1 cellular context compared by ENCODE assay signal in the genomic region with DNA sequence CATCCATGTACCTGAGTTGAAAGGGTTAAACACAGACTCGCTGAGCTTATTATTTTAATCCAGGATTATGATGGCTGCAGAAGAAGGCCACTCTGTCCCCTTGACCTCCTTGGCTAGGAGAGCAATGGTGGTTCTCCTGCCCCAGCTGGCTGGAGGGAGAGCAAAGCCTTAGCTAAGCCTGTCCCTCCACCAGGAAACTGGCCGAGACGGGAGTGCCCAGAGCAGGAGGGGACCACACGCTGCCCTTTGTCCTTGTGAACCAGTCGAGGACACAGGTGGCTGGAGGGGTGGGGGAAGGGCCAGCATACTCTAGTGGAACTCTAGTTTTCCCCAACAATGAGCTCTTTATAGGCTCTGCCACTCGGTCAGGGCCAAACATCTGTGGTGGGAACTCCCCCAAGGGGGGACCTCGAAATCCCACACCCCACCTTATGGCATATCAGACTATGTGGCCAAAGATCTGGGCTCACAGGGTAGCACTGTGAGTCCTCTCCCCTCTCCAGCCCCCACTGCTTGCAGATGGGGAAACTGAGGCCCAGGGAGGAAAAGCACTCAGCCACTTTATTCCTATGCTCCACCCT.
A peak's percentile ranks its signal among the peaks of the same experiment; 100 is the strongest.
TF ChIP-seq lines count a peak whose summit lies in the region.

No MANE protein-coding gene starts in this region.

TF ChIP-seq in HepG2, 621 proteins besides CTCF, POLR2A, EP300 and RAD21 (continued from another document and continues in another):
- TF ChIP-seq REXO4 (CRISPR knock-in tag; IDR thresholded peaks at IDR 0.05; ENCODE audit: borderline replicate concordance): no peak
- TF ChIP-seq, protein P1, sequence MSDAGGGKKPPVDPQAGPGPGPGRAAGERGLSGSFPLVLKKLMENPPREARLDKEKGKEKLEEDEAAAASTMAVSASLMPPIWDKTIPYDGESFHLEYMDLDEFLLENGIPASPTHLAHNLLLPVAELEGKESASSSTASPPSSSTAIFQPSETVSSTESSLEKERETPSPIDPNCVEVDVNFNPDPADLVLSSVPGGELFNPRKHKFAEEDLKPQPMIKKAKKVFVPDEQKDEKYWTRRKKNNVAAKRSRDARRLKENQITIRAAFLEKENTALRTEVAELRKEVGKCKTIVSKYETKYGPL (CRISPR knock-in tag; IDR thresholded peaks at IDR 0.05): no peak
- no peak for TF ChIP-seq JUND (CRISPR knock-in tag; IDR thresholded peaks at IDR 0.05)
- no peak for TF ChIP-seq DMAP1 (CRISPR knock-in tag; IDR thresholded peaks at IDR 0.05)
- no peak for TF ChIP-seq SKI (IDR thresholded peaks at IDR 0.05; ENCODE audit: partially characterized antibody)
- TF ChIP-seq ZNF563 (CRISPR knock-in tag; IDR thresholded peaks at IDR 0.05): no peak
- no peak for TF ChIP-seq KLF15 (CRISPR knock-in tag; IDR thresholded peaks at IDR 0.05; ENCODE audit: borderline replicate concordance)
- no peak for TF ChIP-seq ZNF101 (CRISPR knock-in tag; IDR thresholded peaks at IDR 0.05; ENCODE audit: borderline replicate concordance, low read depth)
- TF ChIP-seq ZSCAN25 (CRISPR knock-in tag; IDR thresholded peaks at IDR 0.05): no peak
- TF ChIP-seq, protein P2, sequence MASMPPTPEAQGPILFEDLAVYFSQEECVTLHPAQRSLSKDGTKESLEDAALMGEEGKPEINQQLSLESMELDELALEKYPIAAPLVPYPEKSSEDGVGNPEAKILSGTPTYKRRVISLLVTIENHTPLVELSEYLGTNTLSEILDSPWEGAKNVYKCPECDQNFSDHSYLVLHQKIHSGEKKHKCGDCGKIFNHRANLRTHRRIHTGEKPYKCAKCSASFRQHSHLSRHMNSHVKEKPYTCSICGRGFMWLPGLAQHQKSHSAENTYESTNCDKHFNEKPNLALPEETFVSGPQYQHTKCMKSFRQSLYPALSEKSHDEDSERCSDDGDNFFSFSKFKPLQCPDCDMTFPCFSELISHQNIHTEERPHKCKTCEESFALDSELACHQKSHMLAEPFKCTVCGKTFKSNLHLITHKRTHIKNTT (CRISPR knock-in tag; IDR thresholded peaks at IDR 0.05): no peak
- TF ChIP-seq U2AF1 (optimal IDR thresholded peaks at IDR 0.05; ENCODE audit: low read depth, low read length): no peak
- TF ChIP-seq ZNF138 (CRISPR knock-in tag; IDR thresholded peaks at IDR 0.05; ENCODE audit: low read depth): no peak
- TF ChIP-seq ELF1 (CRISPR knock-in tag; IDR thresholded peaks at IDR 0.05): peak; percentile 24; the same call in 1 of the 2 replicates
- TF ChIP-seq, protein P3, sequence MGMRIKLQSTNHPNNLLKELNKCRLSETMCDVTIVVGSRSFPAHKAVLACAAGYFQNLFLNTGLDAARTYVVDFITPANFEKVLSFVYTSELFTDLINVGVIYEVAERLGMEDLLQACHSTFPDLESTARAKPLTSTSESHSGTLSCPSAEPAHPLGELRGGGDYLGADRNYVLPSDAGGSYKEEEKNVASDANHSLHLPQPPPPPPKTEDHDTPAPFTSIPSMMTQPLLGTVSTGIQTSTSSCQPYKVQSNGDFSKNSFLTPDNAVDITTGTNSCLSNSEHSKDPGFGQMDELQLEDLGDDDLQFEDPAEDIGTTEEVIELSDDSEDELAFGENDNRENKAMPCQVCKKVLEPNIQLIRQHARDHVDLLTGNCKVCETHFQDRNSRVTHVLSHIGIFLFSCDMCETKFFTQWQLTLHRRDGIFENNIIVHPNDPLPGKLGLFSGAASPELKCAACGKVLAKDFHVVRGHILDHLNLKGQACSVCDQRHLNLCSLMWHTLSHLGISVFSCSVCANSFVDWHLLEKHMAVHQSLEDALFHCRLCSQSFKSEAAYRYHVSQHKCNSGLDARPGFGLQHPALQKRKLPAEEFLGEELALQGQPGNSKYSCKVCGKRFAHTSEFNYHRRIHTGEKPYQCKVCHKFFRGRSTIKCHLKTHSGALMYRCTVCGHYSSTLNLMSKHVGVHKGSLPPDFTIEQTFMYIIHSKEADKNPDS (CRISPR knock-in tag; IDR thresholded peaks at IDR 0.05): no peak; the same call in 1 of the 2 replicates
- TF ChIP-seq MYNN (CRISPR knock-in tag; IDR thresholded peaks at IDR 0.05; ENCODE audit: low read depth): no peak
- TF ChIP-seq ZNF34 (CRISPR knock-in tag; IDR thresholded peaks at IDR 0.05; ENCODE audit: borderline replicate concordance): no peak
- no peak for TF ChIP-seq SMYD3 (CRISPR knock-in tag; IDR thresholded peaks at IDR 0.05)
- TF ChIP-seq RAD51 (IDR thresholded peaks at IDR 0.05; ENCODE audit: borderline replicate concordance): no peak
- 0 out of 2 replicates have a peak, but pooled peaks have one; percentile 31 for TF ChIP-seq ZNF543 (CRISPR knock-in tag; IDR thresholded peaks at IDR 0.05)
- TF ChIP-seq ZIK1 (CRISPR knock-in tag; IDR thresholded peaks at IDR 0.05; ENCODE audit: borderline replicate concordance, low read depth): no peak
- TF ChIP-seq PTBP1 (IDR thresholded peaks at IDR 0.05; ENCODE audit: low read depth, low read length, poor library complexity, severe bottlenecking): no peak
- no peak for TF ChIP-seq ARNT2 (CRISPR knock-in tag; IDR thresholded peaks at IDR 0.05; ENCODE audit: low read depth)
- peak; percentile 61 for TF ChIP-seq NR2F6 (IDR thresholded peaks at IDR 0.05)
- TF ChIP-seq NR2F6 (CRISPR knock-in tag; IDR thresholded peaks at IDR 0.05): peak; percentile 78
- no peak for TF ChIP-seq ZNF567 (CRISPR knock-in tag; IDR thresholded peaks at IDR 0.05; ENCODE audit: borderline replicate concordance)
- no peak for TF ChIP-seq JARID2 (CRISPR knock-in tag; IDR thresholded peaks at IDR 0.05; ENCODE audit: insufficient replicate concordance)
- TF ChIP-seq, protein P4, sequence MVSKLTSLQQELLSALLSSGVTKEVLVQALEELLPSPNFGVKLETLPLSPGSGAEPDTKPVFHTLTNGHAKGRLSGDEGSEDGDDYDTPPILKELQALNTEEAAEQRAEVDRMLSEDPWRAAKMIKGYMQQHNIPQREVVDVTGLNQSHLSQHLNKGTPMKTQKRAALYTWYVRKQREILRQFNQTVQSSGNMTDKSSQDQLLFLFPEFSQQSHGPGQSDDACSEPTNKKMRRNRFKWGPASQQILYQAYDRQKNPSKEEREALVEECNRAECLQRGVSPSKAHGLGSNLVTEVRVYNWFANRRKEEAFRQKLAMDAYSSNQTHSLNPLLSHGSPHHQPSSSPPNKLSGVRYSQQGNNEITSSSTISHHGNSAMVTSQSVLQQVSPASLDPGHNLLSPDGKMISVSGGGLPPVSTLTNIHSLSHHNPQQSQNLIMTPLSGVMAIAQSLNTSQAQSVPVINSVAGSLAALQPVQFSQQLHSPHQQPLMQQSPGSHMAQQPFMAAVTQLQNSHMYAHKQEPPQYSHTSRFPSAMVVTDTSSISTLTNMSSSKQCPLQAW (CRISPR knock-in tag; IDR thresholded peaks at IDR 0.05): 0 out of 2 replicates have a peak, but pooled peaks have one; percentile 20
- no peak for TF ChIP-seq SATB2 (CRISPR knock-in tag; IDR thresholded peaks at IDR 0.05)
- no peak for TF ChIP-seq AKAP8 (CRISPR knock-in tag; IDR thresholded peaks at IDR 0.05)
- no peak for TF ChIP-seq ZNF530 (CRISPR knock-in tag; IDR thresholded peaks at IDR 0.05; ENCODE audit: low read depth)
- TF ChIP-seq, protein P5, sequence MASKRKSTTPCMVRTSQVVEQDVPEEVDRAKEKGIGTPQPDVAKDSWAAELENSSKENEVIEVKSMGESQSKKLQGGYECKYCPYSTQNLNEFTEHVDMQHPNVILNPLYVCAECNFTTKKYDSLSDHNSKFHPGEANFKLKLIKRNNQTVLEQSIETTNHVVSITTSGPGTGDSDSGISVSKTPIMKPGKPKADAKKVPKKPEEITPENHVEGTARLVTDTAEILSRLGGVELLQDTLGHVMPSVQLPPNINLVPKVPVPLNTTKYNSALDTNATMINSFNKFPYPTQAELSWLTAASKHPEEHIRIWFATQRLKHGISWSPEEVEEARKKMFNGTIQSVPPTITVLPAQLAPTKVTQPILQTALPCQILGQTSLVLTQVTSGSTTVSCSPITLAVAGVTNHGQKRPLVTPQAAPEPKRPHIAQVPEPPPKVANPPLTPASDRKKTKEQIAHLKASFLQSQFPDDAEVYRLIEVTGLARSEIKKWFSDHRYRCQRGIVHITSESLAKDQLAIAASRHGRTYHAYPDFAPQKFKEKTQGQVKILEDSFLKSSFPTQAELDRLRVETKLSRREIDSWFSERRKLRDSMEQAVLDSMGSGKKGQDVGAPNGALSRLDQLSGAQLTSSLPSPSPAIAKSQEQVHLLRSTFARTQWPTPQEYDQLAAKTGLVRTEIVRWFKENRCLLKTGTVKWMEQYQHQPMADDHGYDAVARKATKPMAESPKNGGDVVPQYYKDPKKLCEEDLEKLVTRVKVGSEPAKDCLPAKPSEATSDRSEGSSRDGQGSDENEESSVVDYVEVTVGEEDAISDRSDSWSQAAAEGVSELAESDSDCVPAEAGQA (IDR thresholded peaks at IDR 0.05; ENCODE audit: low read depth): no peak
- TF ChIP-seq, protein P5 (CRISPR knock-in tag; IDR thresholded peaks at IDR 0.05; ENCODE audit: borderline replicate concordance): no peak
- peak; percentile 97 for TF ChIP-seq ESRRA (CRISPR knock-in tag; IDR thresholded peaks at IDR 0.05; ENCODE audit: low read depth)
- peak; percentile 36; the same call in 1 of the 2 replicates for TF ChIP-seq ZNF746 (CRISPR knock-in tag; IDR thresholded peaks at IDR 0.05)
- TF ChIP-seq, protein P6, sequence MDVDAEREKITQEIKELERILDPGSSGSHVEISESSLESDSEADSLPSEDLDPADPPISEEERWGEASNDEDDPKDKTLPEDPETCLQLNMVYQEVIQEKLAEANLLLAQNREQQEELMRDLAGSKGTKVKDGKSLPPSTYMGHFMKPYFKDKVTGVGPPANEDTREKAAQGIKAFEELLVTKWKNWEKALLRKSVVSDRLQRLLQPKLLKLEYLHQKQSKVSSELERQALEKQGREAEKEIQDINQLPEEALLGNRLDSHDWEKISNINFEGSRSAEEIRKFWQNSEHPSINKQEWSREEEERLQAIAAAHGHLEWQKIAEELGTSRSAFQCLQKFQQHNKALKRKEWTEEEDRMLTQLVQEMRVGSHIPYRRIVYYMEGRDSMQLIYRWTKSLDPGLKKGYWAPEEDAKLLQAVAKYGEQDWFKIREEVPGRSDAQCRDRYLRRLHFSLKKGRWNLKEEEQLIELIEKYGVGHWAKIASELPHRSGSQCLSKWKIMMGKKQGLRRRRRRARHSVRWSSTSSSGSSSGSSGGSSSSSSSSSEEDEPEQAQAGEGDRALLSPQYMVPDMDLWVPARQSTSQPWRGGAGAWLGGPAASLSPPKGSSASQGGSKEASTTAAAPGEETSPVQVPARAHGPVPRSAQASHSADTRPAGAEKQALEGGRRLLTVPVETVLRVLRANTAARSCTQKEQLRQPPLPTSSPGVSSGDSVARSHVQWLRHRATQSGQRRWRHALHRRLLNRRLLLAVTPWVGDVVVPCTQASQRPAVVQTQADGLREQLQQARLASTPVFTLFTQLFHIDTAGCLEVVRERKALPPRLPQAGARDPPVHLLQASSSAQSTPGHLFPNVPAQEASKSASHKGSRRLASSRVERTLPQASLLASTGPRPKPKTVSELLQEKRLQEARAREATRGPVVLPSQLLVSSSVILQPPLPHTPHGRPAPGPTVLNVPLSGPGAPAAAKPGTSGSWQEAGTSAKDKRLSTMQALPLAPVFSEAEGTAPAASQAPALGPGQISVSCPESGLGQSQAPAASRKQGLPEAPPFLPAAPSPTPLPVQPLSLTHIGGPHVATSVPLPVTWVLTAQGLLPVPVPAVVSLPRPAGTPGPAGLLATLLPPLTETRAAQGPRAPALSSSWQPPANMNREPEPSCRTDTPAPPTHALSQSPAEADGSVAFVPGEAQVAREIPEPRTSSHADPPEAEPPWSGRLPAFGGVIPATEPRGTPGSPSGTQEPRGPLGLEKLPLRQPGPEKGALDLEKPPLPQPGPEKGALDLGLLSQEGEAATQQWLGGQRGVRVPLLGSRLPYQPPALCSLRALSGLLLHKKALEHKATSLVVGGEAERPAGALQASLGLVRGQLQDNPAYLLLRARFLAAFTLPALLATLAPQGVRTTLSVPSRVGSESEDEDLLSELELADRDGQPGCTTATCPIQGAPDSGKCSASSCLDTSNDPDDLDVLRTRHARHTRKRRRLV (CRISPR knock-in tag; IDR thresholded peaks at IDR 0.05): no peak
- no peak for TF ChIP-seq TOPORS (CRISPR knock-in tag; IDR thresholded peaks at IDR 0.05)
- no peak for TF ChIP-seq ZNF326 (CRISPR knock-in tag; IDR thresholded peaks at IDR 0.05; ENCODE audit: borderline replicate concordance)
- TF ChIP-seq, protein P7, sequence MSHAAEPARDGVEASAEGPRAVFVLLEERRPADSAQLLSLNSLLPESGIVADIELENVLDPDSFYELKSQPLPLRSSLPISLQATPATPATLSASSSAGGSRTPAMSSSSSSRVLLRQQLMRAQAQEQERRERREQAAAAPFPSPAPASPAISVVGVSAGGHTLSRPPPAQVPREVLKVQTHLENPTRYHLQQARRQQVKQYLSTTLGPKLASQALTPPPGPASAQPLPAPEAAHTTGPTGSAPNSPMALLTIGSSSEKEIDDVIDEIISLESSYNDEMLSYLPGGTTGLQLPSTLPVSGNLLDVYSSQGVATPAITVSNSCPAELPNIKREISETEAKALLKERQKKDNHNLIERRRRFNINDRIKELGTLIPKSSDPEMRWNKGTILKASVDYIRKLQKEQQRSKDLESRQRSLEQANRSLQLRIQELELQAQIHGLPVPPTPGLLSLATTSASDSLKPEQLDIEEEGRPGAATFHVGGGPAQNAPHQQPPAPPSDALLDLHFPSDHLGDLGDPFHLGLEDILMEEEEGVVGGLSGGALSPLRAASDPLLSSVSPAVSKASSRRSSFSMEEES (CRISPR knock-in tag; IDR thresholded peaks at IDR 0.05): peak; percentile 66; the same call in 1 of the 2 replicates
- TF ChIP-seq KLF16 (CRISPR knock-in tag; IDR thresholded peaks at IDR 0.05): peak in 1 of 2 experiments; percentile 36; a peak in 1 of 4 replicates
- peak; percentile 63; the same call in 1 of the 2 replicates for TF ChIP-seq CHD4 (IDR thresholded peaks at IDR 0.05; ENCODE audit: borderline replicate concordance, low read length)
- TF ChIP-seq ZNF619 (CRISPR knock-in tag; IDR thresholded peaks at IDR 0.05): no peak
- TF ChIP-seq MLLT10 (CRISPR knock-in tag; IDR thresholded peaks at IDR 0.05): no peak
- TF ChIP-seq NR3C1 (CRISPR knock-in tag; IDR thresholded peaks at IDR 0.05): no peak
- TF ChIP-seq NFYC (CRISPR knock-in tag; IDR thresholded peaks at IDR 0.05): peak; percentile 27; the same call in 1 of the 2 replicates
- no peak for TF ChIP-seq MATR3 (CRISPR knock-in tag; IDR thresholded peaks at IDR 0.05)
- TF ChIP-seq ARHGAP35 (CRISPR knock-in tag; IDR thresholded peaks at IDR 0.05; ENCODE audit: borderline replicate concordance): no peak
- TF ChIP-seq ZNF484 (CRISPR knock-in tag; IDR thresholded peaks at IDR 0.05; ENCODE audit: borderline replicate concordance, low read depth): no peak
- TF ChIP-seq ZNF766 (CRISPR knock-in tag; IDR thresholded peaks at IDR 0.05; ENCODE audit: borderline replicate concordance): no peak
